1 cellular context compared by ENCODE assay signal in the genomic region with DNA sequence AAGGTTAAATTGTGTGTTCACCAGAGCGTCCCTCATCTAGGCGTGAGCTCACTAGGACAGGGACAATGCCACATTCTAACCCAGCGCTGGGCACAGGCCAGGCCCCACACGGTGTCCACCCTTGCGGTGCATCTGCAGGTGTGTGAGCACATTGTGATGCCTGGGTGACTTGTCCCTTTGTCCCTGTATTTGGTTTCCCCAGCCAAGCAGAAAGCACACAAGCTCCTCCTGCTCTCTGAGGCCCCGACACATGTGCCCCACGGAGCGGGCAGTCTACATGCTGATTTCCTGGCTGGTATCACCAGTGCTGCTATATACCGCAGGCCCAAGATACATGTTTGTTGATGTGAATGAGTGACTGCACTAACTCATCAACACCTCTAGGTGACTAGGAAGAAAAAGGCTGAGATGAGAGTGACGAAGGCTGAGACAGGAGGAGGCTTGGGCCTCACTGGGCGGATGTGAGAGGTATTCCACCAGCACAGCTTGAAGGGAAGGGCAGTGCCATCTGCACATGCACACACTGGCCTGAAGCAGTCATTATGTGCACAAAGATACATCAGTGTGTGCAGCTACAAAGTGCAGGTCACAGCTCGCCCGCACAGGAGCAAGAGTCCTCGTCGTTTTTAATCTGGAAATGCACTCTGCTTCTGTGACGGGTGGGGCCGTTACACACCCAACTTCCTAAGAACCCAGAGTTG.
TF ChIP-seq lines count a peak whose summit lies in the region.

No MANE protein-coding gene starts in this region.

TF ChIP-seq in HepG2, 621 proteins besides CTCF, POLR2A, EP300 and RAD21 (continued from another document):
- TF ChIP-seq, protein P1, sequence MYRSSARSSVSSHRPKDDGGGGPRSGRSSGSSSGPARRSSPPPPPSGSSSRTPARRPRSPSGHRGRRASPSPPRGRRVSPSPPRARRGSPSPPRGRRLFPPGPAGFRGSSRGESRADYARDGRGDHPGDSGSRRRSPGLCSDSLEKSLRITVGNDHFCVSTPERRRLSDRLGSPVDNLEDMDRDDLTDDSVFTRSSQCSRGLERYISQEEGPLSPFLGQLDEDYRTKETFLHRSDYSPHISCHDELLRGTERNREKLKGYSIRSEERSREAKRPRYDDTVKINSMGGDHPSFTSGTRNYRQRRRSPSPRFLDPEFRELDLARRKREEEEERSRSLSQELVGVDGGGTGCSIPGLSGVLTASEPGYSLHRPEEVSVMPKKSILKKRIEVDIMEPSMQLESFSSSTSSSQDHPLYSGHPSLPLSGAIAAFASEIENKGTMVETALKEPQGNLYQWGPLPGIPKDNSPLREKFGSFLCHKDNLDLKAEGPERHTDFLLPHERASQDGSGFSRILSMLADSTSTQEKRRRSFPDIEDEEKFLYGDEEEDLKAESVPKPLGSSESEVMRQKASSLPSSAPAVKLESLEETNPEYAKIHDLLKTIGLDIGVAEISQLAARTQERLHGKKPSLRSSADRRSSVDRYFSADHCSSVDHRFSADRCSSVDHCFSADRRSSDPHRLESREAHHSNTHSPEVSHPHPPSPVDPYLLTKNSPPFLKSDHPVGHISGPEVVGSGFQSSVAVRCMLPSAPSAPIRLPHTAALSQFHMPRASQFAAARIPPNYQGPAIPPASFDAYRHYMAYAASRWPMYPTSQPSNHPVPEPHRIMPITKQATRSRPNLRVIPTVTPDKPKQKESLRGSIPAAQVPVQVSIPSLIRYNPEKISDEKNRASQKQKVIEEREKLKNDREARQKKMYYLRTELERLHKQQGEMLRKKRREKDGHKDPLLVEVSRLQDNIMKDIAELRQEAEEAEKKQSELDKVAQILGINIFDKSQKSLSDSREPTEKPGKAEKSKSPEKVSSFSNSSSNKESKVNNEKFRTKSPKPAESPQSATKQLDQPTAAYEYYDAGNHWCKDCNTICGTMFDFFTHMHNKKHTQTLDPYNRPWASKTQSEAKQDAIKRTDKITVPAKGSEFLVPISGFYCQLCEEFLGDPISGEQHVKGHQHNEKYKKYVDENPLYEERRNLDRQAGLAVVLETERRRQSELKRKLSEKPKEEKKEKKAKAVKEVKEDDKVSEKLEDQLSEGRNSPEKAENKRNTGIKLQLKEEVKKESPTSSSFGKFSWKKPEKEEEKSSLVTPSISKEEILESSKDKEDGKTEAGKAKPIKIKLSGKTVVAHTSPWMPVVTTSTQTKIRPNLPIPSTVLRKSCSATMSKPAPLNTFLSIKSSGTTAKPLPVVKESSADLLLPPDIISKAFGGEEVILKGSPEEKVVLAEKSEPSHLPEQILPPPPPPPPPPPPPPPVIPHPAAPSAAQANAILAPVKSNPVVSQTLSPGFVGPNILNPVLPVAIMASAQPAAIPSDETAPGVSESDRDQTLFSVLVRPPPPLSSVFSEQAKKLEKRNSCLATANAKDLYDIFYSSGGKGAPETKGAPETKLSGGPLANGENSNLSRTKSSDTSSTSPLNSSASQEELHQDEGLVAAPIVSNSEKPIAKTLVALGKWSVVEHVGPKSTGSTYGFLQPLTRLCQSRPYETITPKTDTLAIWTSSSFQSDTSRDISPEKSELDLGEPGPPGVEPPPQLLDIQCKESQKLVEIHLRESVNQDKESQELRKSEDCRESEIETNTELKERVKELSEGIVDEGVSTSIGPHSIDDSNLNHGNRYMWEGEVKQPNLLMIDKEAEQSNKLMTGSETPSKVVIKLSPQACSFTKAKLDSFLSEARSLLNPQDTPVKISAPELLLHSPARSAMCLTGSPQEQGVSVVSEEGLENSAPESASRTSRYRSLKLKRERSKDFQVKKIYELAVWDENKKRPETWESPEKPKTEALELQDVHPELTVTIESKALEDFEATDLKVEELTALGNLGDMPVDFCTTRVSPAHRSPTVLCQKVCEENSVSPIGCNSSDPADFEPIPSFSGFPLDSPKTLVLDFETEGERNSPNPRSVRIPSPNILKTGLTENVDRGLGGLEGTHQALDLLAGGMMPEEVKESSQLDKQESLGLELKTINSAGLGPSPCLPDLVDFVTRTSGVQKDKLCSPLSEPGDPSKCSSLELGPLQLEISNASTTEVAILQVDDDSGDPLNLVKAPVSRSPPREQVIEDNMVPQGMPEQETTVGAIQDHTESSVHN (CRISPR knock-in tag; IDR thresholded peaks at IDR 0.05) = no peak
- TF ChIP-seq BCL3 (CRISPR knock-in tag; IDR thresholded peaks at IDR 0.05) (no peak), MEIS1 (CRISPR knock-in tag; IDR thresholded peaks at IDR 0.05; ENCODE audit: borderline replicate concordance) (no peak), THAP9 (CRISPR knock-in tag; IDR thresholded peaks at IDR 0.05; ENCODE audit: borderline replicate concordance) (no peak), ZIK1 (CRISPR knock-in tag; IDR thresholded peaks at IDR 0.05; ENCODE audit: borderline replicate concordance, low read depth) (no peak), ZNF230 (CRISPR knock-in tag; IDR thresholded peaks at IDR 0.05) (no peak), RARA (CRISPR knock-in tag; IDR thresholded peaks at IDR 0.05) (no peak), ZNF558 (CRISPR knock-in tag; IDR thresholded peaks at IDR 0.05; ENCODE audit: borderline replicate concordance) (no peak), ZSCAN5A (CRISPR knock-in tag; IDR thresholded peaks at IDR 0.05; ENCODE audit: borderline replicate concordance) (no peak)
- TF ChIP-seq, protein P2, sequence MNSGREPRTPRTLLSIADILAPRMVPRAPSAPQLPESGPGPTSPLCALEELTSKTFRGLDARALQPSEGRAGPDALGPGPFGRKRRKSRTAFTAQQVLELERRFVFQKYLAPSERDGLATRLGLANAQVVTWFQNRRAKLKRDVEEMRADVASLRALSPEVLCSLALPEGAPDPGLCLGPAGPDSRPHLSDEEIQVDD (CRISPR knock-in tag; IDR thresholded peaks at IDR 0.05; ENCODE audit: borderline replicate concordance) = no peak
- TF ChIP-seq, protein P3, sequence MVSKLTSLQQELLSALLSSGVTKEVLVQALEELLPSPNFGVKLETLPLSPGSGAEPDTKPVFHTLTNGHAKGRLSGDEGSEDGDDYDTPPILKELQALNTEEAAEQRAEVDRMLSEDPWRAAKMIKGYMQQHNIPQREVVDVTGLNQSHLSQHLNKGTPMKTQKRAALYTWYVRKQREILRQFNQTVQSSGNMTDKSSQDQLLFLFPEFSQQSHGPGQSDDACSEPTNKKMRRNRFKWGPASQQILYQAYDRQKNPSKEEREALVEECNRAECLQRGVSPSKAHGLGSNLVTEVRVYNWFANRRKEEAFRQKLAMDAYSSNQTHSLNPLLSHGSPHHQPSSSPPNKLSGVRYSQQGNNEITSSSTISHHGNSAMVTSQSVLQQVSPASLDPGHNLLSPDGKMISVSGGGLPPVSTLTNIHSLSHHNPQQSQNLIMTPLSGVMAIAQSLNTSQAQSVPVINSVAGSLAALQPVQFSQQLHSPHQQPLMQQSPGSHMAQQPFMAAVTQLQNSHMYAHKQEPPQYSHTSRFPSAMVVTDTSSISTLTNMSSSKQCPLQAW (CRISPR knock-in tag; IDR thresholded peaks at IDR 0.05) = no peak
